In genomic region chr5:12320331-12320730, GRCh38 we compare ENCODE assay signal across 1 cellular context.
TF ChIP-seq lines count a peak whose summit lies in the region.

No MANE protein-coding gene starts in this region.

TF ChIP-seq in WTC11, 78 proteins besides CTCF, POLR2A, EP300 and RAD21 (continued from another document):
- no peak for TF ChIP-seq FOXJ3 (CRISPR knock-in tag; IDR thresholded peaks at IDR 0.05; ENCODE audit: borderline replicate concordance)
- no peak for TF ChIP-seq NFATC4 (CRISPR knock-in tag; IDR thresholded peaks at IDR 0.05)
- no peak for TF ChIP-seq ZNF263 (CRISPR knock-in tag; IDR thresholded peaks at IDR 0.05; ENCODE audit: low read depth)
- TF ChIP-seq ESRRA (CRISPR knock-in tag; IDR thresholded peaks at IDR 0.05; ENCODE audit: borderline replicate concordance): no peak
